ENCODE assay signal across 8 cellular contexts in the genomic region with DNA sequence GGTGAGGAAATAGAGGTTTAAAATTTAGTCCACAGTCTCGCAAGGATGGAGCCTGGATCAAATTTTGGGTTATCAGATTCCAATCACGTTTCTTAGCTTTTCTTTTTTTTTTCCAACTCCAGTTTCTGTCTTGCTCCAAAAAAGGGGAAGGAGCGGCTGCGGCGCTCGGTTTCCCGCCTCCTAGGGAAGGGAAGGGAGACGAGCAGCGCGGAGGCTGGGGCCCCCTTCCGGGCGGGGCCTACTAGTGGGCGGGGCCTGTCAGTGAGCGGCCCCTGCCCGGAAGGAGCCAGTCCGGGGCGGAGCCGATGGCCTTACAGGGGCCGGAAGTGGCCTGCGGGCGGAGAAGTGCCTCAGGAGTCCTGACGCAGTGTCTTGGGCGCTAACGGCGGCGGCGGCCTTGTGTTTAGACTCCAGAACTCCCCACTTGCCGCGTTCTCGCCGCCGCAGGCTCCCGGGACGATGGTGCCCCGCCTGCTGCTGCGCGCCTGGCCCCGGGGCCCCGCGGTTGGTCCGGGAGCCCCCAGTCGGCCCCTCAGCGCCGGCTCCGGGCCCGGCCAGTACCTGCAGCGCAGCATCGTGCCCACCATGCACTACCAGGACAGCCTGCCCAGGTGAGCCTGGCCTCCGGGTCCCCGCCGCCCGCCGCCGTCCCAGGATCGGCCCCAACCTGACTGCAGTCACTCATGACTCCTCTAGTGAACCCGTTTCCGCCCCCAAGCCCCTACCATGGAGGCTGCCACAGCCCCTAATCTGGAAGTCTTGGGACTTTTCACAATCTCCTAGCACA. TPM values are rescaled to one million over a fixed set of nuclear protein-coding genes. Genes with fewer than 3 reads are reported as not detected.
DNase-seq lines count a peak whose midpoint lies in the region; ATAC-seq and TF ChIP-seq lines count a peak whose summit lies in the region.

CPT2 (plus strand) TSS at position 340 of the 787 bp plus-strand sequence; CDS start at position 460, 120 bp downstream.

- peak; percentile 85 for DNase-seq in DMS153 (lab: John Stamatoyannopoulos, UW)
- peak; percentile 98 for DNase-seq in KBM-7
- peak; percentile 77 to 92 for DNase-seq in PC-9
- DNase-seq in activated T-cell treated with anti-CD3 and anti-CD28 coated beads for 48 hours (ENCODE audit: low read depth), result peak; percentile 92
- no peak for DNase-seq in epithelial cell of prostate (ENCODE audit: low read depth, low spot score)
- peak; percentile 95 to 98 (median 96) for DNase-seq in mucosa of descending colon
- DNase-seq in stimulated activated CD8-positive, alpha-beta memory T cell treated with anti-CD3 and anti-CD28 coated beads, Interleukin-4, amount 100 ng/mL, for 1 hour (ENCODE audit: low read depth in 2 of 2, low spot score in 1 of 2), result peak; percentile 72 to 80

- TSS peak; percentile 62 for BruUV-seq in PC-9 (replicated peaks; lab: Mats Ljungman, UMichigan)

- no peaks in the 10 kb centered on the region for H3K9me2 ChIP-seq in PC-9 (ENCODE audit: insufficient read depth)

- H3K27me3 ChIP-seq in PC-9 (ENCODE audit: insufficient read depth, low read depth), result no peaks in the 10 kb centered on the region

- peak; percentile 99 for ATAC-seq in GM21619 (IDR thresholded peaks at IDR 0.05; ENCODE audit: unreplicated experiment)
- peak; percentile 99 for ATAC-seq in mucosa of descending colon

- H3K4me3 ChIP-seq in PC-9, result peak within 1 kb of the TSS; percentile 74
- H3K4me3 ChIP-seq in mucosa of descending colon, result peak within 1 kb of the TSS; percentile 88

- intact Hi-C loops in PC-9 (cut with micrococcal nuclease; ENCODE audit: unreplicated experiment) (loop anchor here (1.0 to 5.0 kb wide), 2 partner anchors 24 to 794 kb away; partner anchors contain the start of genes CZIB, ORC1 and PRPF38A), mucosa of descending colon (cut with DNase I, micrococcal nuclease) (no loop called here)

- in situ Hi-C loops in KBM-7 (cut with MboI; ENCODE audit: low pct_unique_long_range_greater_than_20kb, low sequenced_read_pairs), result loop anchor here (25.0 kb wide), 1 partner anchor 484 kb away; no protein-coding TSS in a partner anchor

- H3K36me3 ChIP-seq in PC-9 (ENCODE audit: low read depth) (peaks cover 11% of the 10 kb centered on the region; the same call in 1 of the 2 replicates), mucosa of descending colon (ENCODE audit: low read depth) (no peaks in the 10 kb centered on the region)

- H3K9me3 ChIP-seq in PC-9 (ENCODE audit: insufficient read depth, low read depth) (no peaks in the 10 kb centered on the region), mucosa of descending colon (no peaks in the 10 kb centered on the region)

- H4K20me1 ChIP-seq in PC-9 (ENCODE audit: insufficient read depth), result no peaks in the 10 kb centered on the region

- H3K79me2 ChIP-seq in PC-9 (ENCODE audit: low read depth), result peaks cover 25% of the 10 kb centered on the region

- POLR2A ChIA-PET in PC-9 (lab: Charles Lee; ENCODE audit: unreplicated experiment), result interaction anchor here (0.6 kb wide), 1 partner anchor 779 kb away, joined by 7 read pairs; no protein-coding TSS in a partner anchor

- peak within 1 kb of the TSS; percentile 82 for H2AFZ ChIP-seq in PC-9

- H3K27ac ChIP-seq in PC-9 (peak within 1 kb of the TSS; percentile 64), epithelial cell of prostate (peak within 1 kb of the TSS; percentile 80)

- H3K4me2 ChIP-seq in PC-9, result peak within 1 kb of the TSS; percentile 79

- CTCF ChIA-PET in PC-9 (lab: Charles Lee), result interaction anchor here (0.6 to 1.5 kb wide), 3 partner anchors 10 to 495 kb away, joined by 3 to 6 read pairs (median 3); no protein-coding TSS in a partner anchor

- peaks cover 7% of the 10 kb centered on the region; the same call in 1 of the 2 replicates for H3F3A ChIP-seq in PC-9 (ENCODE audit: insufficient read depth, low read depth)

- H3K4me1 ChIP-seq in PC-9 (replicated peaks; ENCODE audit: insufficient read depth), result peaks cover 29% of the 10 kb centered on the region
- peaks cover 13% of the 10 kb centered on the region for H3K4me1 ChIP-seq in mucosa of descending colon (ENCODE audit: low read depth)

- TF ChIP-seq CTCF in PC-9 (conservative IDR thresholded peaks at IDR 0.05), result 0 out of 2 replicates have a peak, but pooled peaks have one; percentile 16
- no peak for TF ChIP-seq CTCF in mucosa of descending colon (IDR thresholded peaks at IDR 0.05)

RNA-seq across cellular contexts. Expression of gene CPT2, which starts in this region (rescaled TPM):
- total RNA-seq in PC-9 (2021) (32.2 and 35.7 TPM in 2 replicates), mucosa of descending colon (10 to 100 TPM; 30.1 to 75.3 (median 52.3) TPM)
